28 cellular contexts compared by ENCODE assay signal in genomic region chrX:148813422-148813821, GRCh38.
"Had no signal": no experiment of that assay in that cellular context is flagged by ENCODE, and none has a peak within 500 bp of the region (broad histone marks: within the 10 kb centered on the region; RNA-seq: fewer than 3 reads in every experiment).

No MANE protein-coding gene starts in this region.

- H3K4me3 ChIP-seq: cardiac muscle cell, coronary artery, dorsolateral prefrontal cortex, esophagus muscularis mucosa, gastroesophageal sphincter, heart right ventricle had no signal

- H3K4me1 ChIP-seq: esophagus muscularis mucosa, gastroesophageal sphincter, heart right ventricle had no signal

- H3K27ac Mint-ChIP-seq: activated CD4-positive, alpha-beta memory T cell treated with anti-CD3 and anti-CD28 coated beads, Interleukin-2, amount 10 ng/mL, durations not matched to agents 7 days and 5 days; activated CD4-positive, alpha-beta T cell treated with anti-CD3 and anti-CD28 coated beads for 36 hours; activated CD4-positive, alpha-beta T cell treated with anti-CD3 and anti-CD28 coated beads, Interleukin-2, amount 10 ng/mL, durations not matched to agents 24 days and 14 days; activated naive CD4-positive, alpha-beta T cell treated with anti-CD3 and anti-CD28 coated beads, Interleukin-2, amount 10 ng/mL, durations not matched to agents 7 days and 5 days; activated naive CD4-positive, alpha-beta T cell treated with anti-CD3 and anti-CD28 coated beads, Interleukin-2, amount 50 U/mL, for 72 hours; dendritic cell treated with granulocyte-macrophage colony-stimulating factor and Interleukin-4, amounts not matched to agents 40 ng/mL and 50 ng/mL, for 4 days; endodermal cell had no signal

- H3K36me3 ChIP-seq: brain microvascular endothelial cell, cardiac muscle cell, esophagus muscularis mucosa, gastroesophageal sphincter, heart right ventricle had no signal

- ATAC-seq: activated CD4-positive, alpha-beta T cell treated with anti-CD3 and anti-CD28 coated beads for 36 hours; activated T-cell treated with anti-CD3 and anti-CD28 coated beads, Interleukin-2, amount 50 U/mL, for 4 hours; gastroesophageal sphincter; heart right ventricle had no signal

- H3K36me3 Mint-ChIP-seq: activated naive CD4-positive, alpha-beta T cell treated with anti-CD3 and anti-CD28 coated beads, Interleukin-2, amount 10 ng/mL, durations not matched to agents 7 days and 5 days; activated naive CD4-positive, alpha-beta T cell treated with anti-CD3 and anti-CD28 coated beads, Interleukin-2, amount 50 U/mL, for 72 hours had no signal

- H3K27me3 Mint-ChIP-seq: activated CD4-positive, alpha-beta memory T cell treated with anti-CD3 and anti-CD28 coated beads, Interleukin-2, amount 10 ng/mL, durations not matched to agents 7 days and 5 days; activated CD4-positive, alpha-beta T cell treated with anti-CD3 and anti-CD28 coated beads for 36 hours; activated CD4-positive, alpha-beta T cell treated with anti-CD3 and anti-CD28 coated beads, Interleukin-2, amount 10 ng/mL, durations not matched to agents 24 days and 14 days; activated naive CD4-positive, alpha-beta T cell treated with anti-CD3 and anti-CD28 coated beads, Interleukin-2, amount 10 ng/mL, durations not matched to agents 7 days and 5 days; dendritic cell treated with granulocyte-macrophage colony-stimulating factor and Interleukin-4, amounts not matched to agents 40 ng/mL and 50 ng/mL, for 4 days had no signal

- H3K4me3 Mint-ChIP-seq: activated CD4-positive, alpha-beta memory T cell treated with anti-CD3 and anti-CD28 coated beads, Interleukin-2, amount 10 ng/mL, durations not matched to agents 7 days and 5 days; activated CD4-positive, alpha-beta T cell treated with anti-CD3 and anti-CD28 coated beads for 36 hours; activated CD4-positive, alpha-beta T cell treated with anti-CD3 and anti-CD28 coated beads, Interleukin-2, amount 10 ng/mL, durations not matched to agents 24 days and 14 days; activated naive CD4-positive, alpha-beta T cell treated with anti-CD3 and anti-CD28 coated beads, Interleukin-2, amount 10 ng/mL, durations not matched to agents 7 days and 5 days; activated T-cell treated with anti-CD3 and anti-CD28 coated beads, Interleukin-2, amount 50 U/mL, for 4 hours; dendritic cell treated with granulocyte-macrophage colony-stimulating factor and Interleukin-4, amounts not matched to agents 40 ng/mL and 50 ng/mL, for 4 days; endodermal cell had no signal

- H3K27me3 ChIP-seq: brain microvascular endothelial cell, cardiac muscle cell, esophagus muscularis mucosa, gastroesophageal sphincter had no signal

- H3K4me1 Mint-ChIP-seq: activated CD4-positive, alpha-beta memory T cell treated with anti-CD3 and anti-CD28 coated beads, Interleukin-2, amount 10 ng/mL, durations not matched to agents 7 days and 5 days; activated CD4-positive, alpha-beta T cell treated with anti-CD3 and anti-CD28 coated beads for 36 hours; activated CD4-positive, alpha-beta T cell treated with anti-CD3 and anti-CD28 coated beads, Interleukin-2, amount 10 ng/mL, durations not matched to agents 24 days and 14 days; activated naive CD4-positive, alpha-beta T cell treated with anti-CD3 and anti-CD28 coated beads, Interleukin-2, amount 10 ng/mL, durations not matched to agents 7 days and 5 days; endodermal cell had no signal

- DNase-seq: activated CD4-positive, alpha-beta memory T cell treated with anti-CD3 and anti-CD28 coated beads, Interleukin-2, amount 10 ng/mL, durations not matched to agents 7 days and 5 days; activated CD4-positive, alpha-beta T cell treated with anti-CD3 and anti-CD28 coated beads for 36 hours; activated CD4-positive, alpha-beta T cell treated with anti-CD3 and anti-CD28 coated beads, Interleukin-2, amount 10 ng/mL, durations not matched to agents 24 days and 14 days; activated CD4-positive, CD25-positive, alpha-beta regulatory T cell; activated CD4-positive, CD25-positive, alpha-beta regulatory T cell treated with anti-CD3 and anti-CD28 coated beads, Interleukin-2, amount 50 U/mL, for 72 hours; activated gamma-delta T cell; activated naive CD4-positive, alpha-beta T cell; activated naive CD4-positive, alpha-beta T cell treated with anti-CD3 and anti-CD28 coated beads, Interleukin-2, amount 10 ng/mL, durations not matched to agents 7 days and 5 days; activated T-cell treated with anti-CD3 and anti-CD28 coated beads, Interleukin-2, amount 50 U/mL, for 4 hours; amniotic stem cell; anterior cingulate cortex; brain microvascular endothelial cell; central memory CD4-positive, alpha-beta T cell; cerebellar nuclear complex; dorsolateral prefrontal cortex; effector memory CD4-positive, alpha-beta T cell; endodermal cell; erythroblast; foreskin melanocyte; heart right ventricle; hippocampal formation; T-helper 2 cell had no signal

- H3K27ac ChIP-seq: brain microvascular endothelial cell, cardiac muscle cell, coronary artery, dorsolateral prefrontal cortex, esophagus muscularis mucosa, gastroesophageal sphincter, heart right ventricle had no signal

- H3K9me3 Mint-ChIP-seq: activated CD4-positive, alpha-beta memory T cell treated with anti-CD3 and anti-CD28 coated beads, Interleukin-2, amount 10 ng/mL, durations not matched to agents 7 days and 5 days; activated CD4-positive, alpha-beta T cell treated with anti-CD3 and anti-CD28 coated beads, Interleukin-2, amount 10 ng/mL, durations not matched to agents 24 days and 14 days; activated naive CD4-positive, alpha-beta T cell treated with anti-CD3 and anti-CD28 coated beads, Interleukin-2, amount 10 ng/mL, durations not matched to agents 7 days and 5 days; activated naive CD4-positive, alpha-beta T cell treated with anti-CD3 and anti-CD28 coated beads, Interleukin-2, amount 50 U/mL, for 72 hours; activated T-cell treated with anti-CD3 and anti-CD28 coated beads, Interleukin-2, amount 50 U/mL, for 4 hours; dendritic cell treated with granulocyte-macrophage colony-stimulating factor and Interleukin-4, amounts not matched to agents 40 ng/mL and 50 ng/mL, for 4 days had no signal
